8 cellular contexts compared by ENCODE assay signal in the genomic region with DNA sequence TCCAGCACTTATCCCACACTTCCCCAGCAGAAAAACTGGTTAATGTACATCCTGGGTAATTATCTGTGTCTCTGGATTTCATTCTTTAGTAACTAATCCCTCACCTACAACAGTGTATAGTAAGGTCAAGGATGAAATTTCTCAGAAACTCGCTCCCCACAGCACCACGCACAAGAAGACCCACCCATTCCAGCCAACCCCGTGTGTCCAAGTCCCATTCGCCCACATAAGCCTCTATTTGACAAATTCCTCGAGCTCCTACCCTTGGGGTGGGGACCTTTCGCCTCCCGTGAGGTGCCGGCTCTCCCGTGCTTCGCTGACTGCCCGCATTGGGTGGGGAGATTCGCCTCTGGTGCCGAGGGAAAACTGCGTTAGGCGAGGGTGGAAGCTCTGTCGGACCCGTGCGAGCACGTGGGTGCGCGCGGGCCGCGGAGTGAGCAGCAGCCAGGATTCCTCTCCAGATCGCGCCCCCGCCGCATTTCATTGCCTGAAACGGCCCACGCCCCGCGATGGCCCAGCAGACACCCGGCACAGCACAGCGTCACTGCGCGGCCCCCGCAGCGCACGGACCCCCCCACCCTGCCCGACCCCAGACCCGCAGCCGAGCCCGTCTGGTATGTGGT. TPM values are rescaled to one million over a fixed set of nuclear protein-coding genes. Genes with fewer than 3 reads are reported as not detected.
DNase-seq lines count a peak whose midpoint lies in the region; ATAC-seq and TF ChIP-seq lines count a peak whose summit lies in the region.

No MANE protein-coding gene starts in this region.

- H3K27ac ChIP-seq in RWPE2 (ENCODE audit: poor library complexity, severe bottlenecking) (peak overlapping the region; percentile 40), iPS-18a (ENCODE audit: low read length) (no peak overlapping the region), spleen (peak overlapping the region in 3 of 8 donors; percentile 33 to 48 (median 40))

- DNase-seq in GM13976 (ENCODE audit: low spot score) (peak; percentile 63), RWPE2 (ENCODE audit: low spot score) (no peak), amniotic stem cell (lab: John Stamatoyannopoulos, UW) (peak; percentile 6), spleen (peak; percentile 81), GOT3 (lab: John Stamatoyannopoulos, UW) (no peak)

- no peak for TF ChIP-seq POLR2A in spleen (IDR thresholded peaks at IDR 0.05)

- peak; percentile 20 for ATAC-seq in HG02870 (IDR thresholded peaks at IDR 0.05; ENCODE audit: unreplicated experiment)
- ATAC-seq in RWPE2 (ENCODE audit: low read depth), result peak; percentile 15; the same call in 2 of the 3 replicates
- no peak for ATAC-seq in GM21367 (IDR thresholded peaks at IDR 0.05; ENCODE audit: unreplicated experiment)

- peak overlapping the region; percentile 46 for H3K9ac ChIP-seq in iPS-18a (ENCODE audit: low read length)

- no peaks in the 10 kb centered on the region for H3K9me3 ChIP-seq in RWPE2 (ENCODE audit: severe bottlenecking)
- no peaks in the 10 kb centered on the region for H3K9me3 ChIP-seq in iPS-18a (ENCODE audit: control insufficient read depth, low read depth, low read length)
- H3K9me3 ChIP-seq in spleen, result no peaks in the 10 kb centered on the region

- intact Hi-C loops in spleen (cut with DNase I; ENCODE audit: low total_unique reads), result no loop called here

- H3K4me1 ChIP-seq in RWPE2 (ENCODE audit: insufficient read depth, poor library complexity, severe bottlenecking) (peaks cover 8% of the 10 kb centered on the region), iPS-18a (ENCODE audit: control insufficient read depth, low read depth, low read length) (peaks cover 10% of the 10 kb centered on the region), spleen (peaks cover 3 to 22% (median 11%) of the 10 kb centered on the region in 6 donors)

- TF ChIP-seq CTCF in GM13976 (IDR thresholded peaks at IDR 0.05; ENCODE audit: borderline replicate concordance, control extremely low read depth, extremely low read depth, insufficient read depth, missing control alignments), result no peak
- no peak for TF ChIP-seq CTCF in RWPE2 (IDR thresholded peaks at IDR 0.05; ENCODE audit: poor library complexity, severe bottlenecking)
- TF ChIP-seq CTCF in spleen (IDR thresholded peaks at IDR 0.05 in 8 of 11, conservative IDR thresholded peaks at IDR 0.05 in 3 of 11), result no peak

- in situ Hi-C loops in GM13976 (cut with MboI; ENCODE audit: low sequenced_read_pairs, unreplicated experiment), result no loop called here

- WGBS in spleen, 5 donors, result 1 to 2% (median 2%) methylated on average over 23 to 43 of the region's 43 CpGs

- peak overlapping the region; percentile 58 for H3K4me3 ChIP-seq in RWPE2 (ENCODE audit: severe bottlenecking)
- H3K4me3 ChIP-seq in iPS-18a (ENCODE audit: low read length), result peak overlapping the region; percentile 78
- H3K4me3 ChIP-seq in spleen, result peak overlapping the region; percentile 53 to 89 (median 70)

- H3K27me3 ChIP-seq in RWPE2 (ENCODE audit: insufficient read depth, poor library complexity, severe bottlenecking) (no peaks in the 10 kb centered on the region), iPS-18a (ENCODE audit: control insufficient read depth, insufficient read depth, low read length) (peaks cover 21% of the 10 kb centered on the region), spleen (replicated peaks in 1 of 7) (peaks cover 0 to 38% (median 9%) of the 10 kb centered on the region in 7 donors)

- no peaks in the 10 kb centered on the region for H3K36me3 ChIP-seq in RWPE2 (ENCODE audit: low read depth)
- H3K36me3 ChIP-seq in iPS-18a (ENCODE audit: control insufficient read depth, low read depth, low read length), result no peaks in the 10 kb centered on the region
- H3K36me3 ChIP-seq in spleen, result no peaks in the 10 kb centered on the region

RNA-seq across cellular contexts. Expression of gene EXPH5, which starts 0.9 kb away (rescaled TPM):
- 1 to 10 TPM in 3 of 7 donors, under 1 TPM in 4; 0.60 to 1.9 (median 0.89) TPM for total RNA-seq in spleen
- polyA plus RNA-seq in spleen, result under 1 TPM; 0.05 to 0.09 (median 0.06) TPM

Comparison
In these comparisons a context has a peak if more than half of its experiments do, and no peak if none do; other contexts are left out.
1. DNase-seq: peak in GM13976 (single experiment), amniotic stem cell (single experiment) and spleen (single experiment); none in RWPE2 (single experiment) and GOT3 (single experiment).
2. Peak in every context shown above with its lines, with median percentiles within 50 percentile points of each other: H3K4me3 ChIP-seq.